ENCODE assay signal across 24 cellular contexts in genomic region chr7:37757563-37757962, GRCh38.
"Had no signal": no experiment of that assay in that cellular context is flagged by ENCODE, and none has a peak within 500 bp of the region (broad histone marks: within the 10 kb centered on the region; RNA-seq: fewer than 3 reads in every experiment).

No MANE protein-coding gene starts in this region.

- ATAC-seq: activated CD4-positive, alpha-beta T cell treated with anti-CD3 and anti-CD28 coated beads for 36 hours; activated T-helper 17 cell treated with anti-CD3 and anti-CD28 coated beads, Interleukin-2, amount 50 U/mL, for 72 hours; T-cell had no signal

- H3K4me3 ChIP-seq: breast epithelium, MG63, PC-9 had no signal

- H3K36me3 Mint-ChIP-seq: activated naive CD4-positive, alpha-beta T cell treated with anti-CD3 and anti-CD28 coated beads, Interleukin-2, amount 10 ng/mL, durations not matched to agents 7 days and 5 days; T-cell had no signal

- H2AFZ ChIP-seq: PC-9 had no signal

- DNase-seq: activated CD4-positive, alpha-beta memory T cell treated with anti-CD3 and anti-CD28 coated beads, Interleukin-2, amount 10 ng/mL, durations not matched to agents 7 days and 5 days; activated CD4-positive, alpha-beta T cell treated with anti-CD3 and anti-CD28 coated beads for 36 hours; activated CD4-positive, alpha-beta T cell treated with anti-CD3 and anti-CD28 coated beads, Interleukin-2, amount 50 U/mL, for 1 hour; activated gamma-delta T cell treated with Interleukin-2 at 50 U/mL for 16 hours; activated naive CD4-positive, alpha-beta T cell treated with anti-CD3 and anti-CD28 coated beads, Interleukin-2, amount 10 ng/mL, durations not matched to agents 7 days and 5 days; activated T-cell treated with anti-CD3 and anti-CD28 coated beads for 4 hours; activated T-cell treated with anti-CD3 and anti-CD28 coated beads, Interleukin-2, amount 50 U/mL, for 48 hours; caudate nucleus; MG63; NCI-H1105; NCI-H1436; NCI-H1694 treated with DMSO at 0.1 percent for 48 hours; NCI-H2029 treated with DMSO at 0.1 percent for 48 hours; NCI-H446; NCI-H524; PC-9; SHP77 treated with DMSO at 0.1 percent for 48 hours; T-cell; T-helper 2 cell; T1000; WERI-Rb-1 had no signal

- H3K27ac Mint-ChIP-seq: activated CD4-positive, alpha-beta memory T cell treated with anti-CD3 and anti-CD28 coated beads, Interleukin-2, amount 10 ng/mL, durations not matched to agents 7 days and 5 days; activated CD4-positive, alpha-beta T cell treated with anti-CD3 and anti-CD28 coated beads for 36 hours; activated naive CD4-positive, alpha-beta T cell treated with anti-CD3 and anti-CD28 coated beads, Interleukin-2, amount 10 ng/mL, durations not matched to agents 7 days and 5 days; activated T-helper 17 cell treated with anti-CD3 and anti-CD28 coated beads, Interleukin-2, amount 50 U/mL, for 72 hours; T-cell had no signal

- H3K4me1 Mint-ChIP-seq: activated CD4-positive, alpha-beta memory T cell treated with anti-CD3 and anti-CD28 coated beads, Interleukin-2, amount 10 ng/mL, durations not matched to agents 7 days and 5 days; activated CD4-positive, alpha-beta T cell treated with anti-CD3 and anti-CD28 coated beads for 36 hours; activated naive CD4-positive, alpha-beta T cell treated with anti-CD3 and anti-CD28 coated beads, Interleukin-2, amount 10 ng/mL, durations not matched to agents 7 days and 5 days; activated T-helper 17 cell treated with anti-CD3 and anti-CD28 coated beads, Interleukin-2, amount 50 U/mL, for 72 hours had no signal

- H3K4me1 ChIP-seq: breast epithelium had no signal

- H3K9me3 ChIP-seq: breast epithelium, MG63 had no signal

- H3K9me3 Mint-ChIP-seq: activated CD4-positive, alpha-beta memory T cell treated with anti-CD3 and anti-CD28 coated beads, Interleukin-2, amount 10 ng/mL, durations not matched to agents 7 days and 5 days; activated naive CD4-positive, alpha-beta T cell treated with anti-CD3 and anti-CD28 coated beads, Interleukin-2, amount 10 ng/mL, durations not matched to agents 7 days and 5 days; activated T-helper 17 cell treated with anti-CD3 and anti-CD28 coated beads, Interleukin-2, amount 50 U/mL, for 72 hours; T-cell had no signal

- H3K4me2 ChIP-seq: KMS-11, PC-9 had no signal

- H3K27ac ChIP-seq: breast epithelium, KMS-11, PC-9, WERI-Rb-1 had no signal

- H3K36me3 ChIP-seq: breast epithelium, MG63, WERI-Rb-1 had no signal

- H3K9ac ChIP-seq: KMS-11 had no signal

- H3K4me3 Mint-ChIP-seq: activated CD4-positive, alpha-beta memory T cell treated with anti-CD3 and anti-CD28 coated beads, Interleukin-2, amount 10 ng/mL, durations not matched to agents 7 days and 5 days; activated CD4-positive, alpha-beta T cell treated with anti-CD3 and anti-CD28 coated beads for 36 hours; activated naive CD4-positive, alpha-beta T cell treated with anti-CD3 and anti-CD28 coated beads, Interleukin-2, amount 10 ng/mL, durations not matched to agents 7 days and 5 days; activated T-helper 17 cell treated with anti-CD3 and anti-CD28 coated beads, Interleukin-2, amount 50 U/mL, for 72 hours; T-cell had no signal

- H3K27me3 ChIP-seq: breast epithelium, MG63 had no signal
